In genomic region chr2:176004925-176005324, GRCh38 we compare ENCODE assay signal across 31 cellular contexts.
"Had no signal": no experiment of that assay in that cellular context is flagged by ENCODE, and none has a peak within 500 bp of the region (broad histone marks: within the 10 kb centered on the region; RNA-seq: fewer than 3 reads in every experiment).

No MANE protein-coding gene starts in this region.

- ATAC-seq: foreskin keratinocyte; gastroesophageal sphincter; heart left ventricle; left cardiac atrium; left lung; mucosa of descending colon; natural killer cell treated with Interleukin-12 subunit alpha and Interleukin-12 subunit beta and Interleukin-15 and Interleukin-18, amount 100 ng/mL, for 72 hours; stimulated activated memory B cell treated with anti-CD40 and anti-IgM and Interleukin-4, amounts not matched to agents 10 μg/mL and 1 μg/mL and 100 μg/mL, for 72 hours; stimulated activated naive CD8-positive, alpha-beta T cell treated with anti-CD3 and anti-CD28 coated beads, Interleukin-15, Interleukin-2, amounts not matched to agents 100 U/mL and 50 U/mL, for 24 hours had no signal

- H2AFZ ChIP-seq: neural progenitor cell had no signal

- H3K9me3 ChIP-seq: esophagus muscularis mucosa, gastroesophageal sphincter, heart left ventricle, left lung, mucosa of descending colon, right atrium auricular region, sigmoid colon, spleen, testis, tibial nerve, upper lobe of left lung had no signal

- H3K4me3 ChIP-seq: dorsolateral prefrontal cortex, esophagus muscularis mucosa, gastroesophageal sphincter, left lung, mucosa of descending colon, neural progenitor cell, sigmoid colon, skin epidermis, spleen, testis, tibial nerve, upper lobe of left lung had no signal

- FAIRE-seq: colon, islet of Langerhans, urothelium cell line had no signal

- H3K4me1 ChIP-seq: parathyroid adenoma, testis had no signal

- H3K9ac ChIP-seq: neural progenitor cell, parathyroid adenoma had no signal

- DNase-seq: dorsolateral prefrontal cortex; effector CD4-positive, alpha-beta T cell; endodermal cell; foreskin keratinocyte; heart left ventricle; hippocampal formation; left cardiac atrium; left lung; mesenchymal stem cell; mucosa of descending colon; naive B cell; sigmoid colon; spleen; stimulated activated CD4-positive, alpha-beta T cell treated with anti-CD3 and anti-CD28 coated beads, Interleukin-4, amount 100 ng/mL, for 4 hours; stimulated activated naive CD8-positive, alpha-beta T cell treated with anti-CD3 and anti-CD28 coated beads, Interleukin-15, Interleukin-2, amounts not matched to agents 100 U/mL and 50 U/mL, for 24 hours; substantia nigra; testis; upper lobe of left lung had no signal

- H3K79me2 ChIP-seq: parathyroid adenoma had no signal

- H3K27ac ChIP-seq: dorsolateral prefrontal cortex, epithelial cell of prostate, esophagus muscularis mucosa, foreskin keratinocyte, gastroesophageal sphincter, left lung, neural progenitor cell, parathyroid adenoma, sigmoid colon, skin epidermis, spleen, testis, tibial nerve, upper lobe of left lung had no signal

- H3K27me3 ChIP-seq: dorsolateral prefrontal cortex, esophagus muscularis mucosa, gastroesophageal sphincter, left lung, right atrium auricular region, sigmoid colon, testis, tibial nerve, upper lobe of left lung had no signal

- H3K4me2 ChIP-seq: neural progenitor cell had no signal

- H3K36me3 ChIP-seq: esophagus muscularis mucosa, gastroesophageal sphincter, heart left ventricle, left lung, neural progenitor cell, right atrium auricular region, sigmoid colon, spleen, tibial nerve, upper lobe of left lung had no signal
